Comparison of ENCODE assay signal across 8 cellular contexts in genomic region chrX:24464498-24464835, GRCh38. TPM values are rescaled to one million over a fixed set of nuclear protein-coding genes. Genes with fewer than 3 reads are reported as not detected.
DNase-seq lines count a peak whose midpoint lies in the region; ATAC-seq and TF ChIP-seq lines count a peak whose summit lies in the region.

No MANE protein-coding gene starts in this region.

- H3K9me3 ChIP-seq in cardiac muscle cell (ENCODE audit: low read depth): no peaks in the 10 kb centered on the region
- H3K9me3 ChIP-seq in mesodermal cell (ENCODE audit: control insufficient read depth, low read length): no peaks in the 10 kb centered on the region
- no peaks in the 10 kb centered on the region for H3K9me3 ChIP-seq in upper lobe of right lung

- TF ChIP-seq CTCF in cardiac muscle cell (IDR thresholded peaks at IDR 0.05; ENCODE audit: low read depth, low read length) (no peak), brain (conservative IDR thresholded peaks at IDR 0.05) (no peak), upper lobe of right lung (IDR thresholded peaks at IDR 0.05) (no peak)

- H3K27ac ChIP-seq in cardiac muscle cell: peak overlapping the region; percentile 85
- H3K27ac ChIP-seq in mesodermal cell (ENCODE audit: low read depth, low read length, severe bottlenecking): no peak overlapping the region
- H3K27ac ChIP-seq in upper lobe of right lung: peak overlapping the region; percentile 76

- H3K36me3 Mint-ChIP-seq in brain: no peaks in the 10 kb centered on the region

- 11 to 13% methylated on average over 3 to 4 of the region's 5 CpGs for WGBS in mesodermal cell (ENCODE audit: insufficient coverage in 2 of 2), 2 experiments

- H3K4me1 Mint-ChIP-seq in brain: peaks cover 44% of the 10 kb centered on the region

- intact Hi-C loops in left cardiac atrium (cut with DNase I): no loop called here
- intact Hi-C loops in upper lobe of right lung (cut with DNase I): no loop called here

- H3K27me3 Mint-ChIP-seq in brain: peaks cover 16% of the 10 kb centered on the region

- peak overlapping the region; percentile 84 to 95 (median 87) for H3K4me3 Mint-ChIP-seq in brain

- peak overlapping the region; percentile 90 for H3K4me3 ChIP-seq in cardiac muscle cell
- H3K4me3 ChIP-seq in mesodermal cell (ENCODE audit: extremely low read depth, insufficient read depth, low read length, poor library complexity, severe bottlenecking): peak overlapping the region; percentile 54
- peak overlapping the region; percentile 64 for H3K4me3 ChIP-seq in upper lobe of right lung

- H3K27me3 ChIP-seq in cardiac muscle cell: no peaks in the 10 kb centered on the region
- no peaks in the 10 kb centered on the region for H3K27me3 ChIP-seq in upper lobe of right lung

- H3K9me3 Mint-ChIP-seq in brain: no peaks in the 10 kb centered on the region

- no peaks in the 10 kb centered on the region for H3K36me3 ChIP-seq in cardiac muscle cell
- H3K36me3 ChIP-seq in mesodermal cell (ENCODE audit: control insufficient read depth, insufficient read depth, low read length): no peaks in the 10 kb centered on the region
- no peaks in the 10 kb centered on the region for H3K36me3 ChIP-seq in upper lobe of right lung

- DNase-seq in cardiac muscle cell (ENCODE audit: low read depth in 1 of 2, low spot score in 1 of 2) (no peak), left cardiac atrium (no peak), upper lobe of right lung (no peak)
- no peak for DNase-seq in stimulated activated naive CD4-positive, alpha-beta T cell treated with Interleukin-2 at 50 U/mL for 16 hours (lab: John Stamatoyannopoulos, UW)

- peak overlapping the region; percentile 53 to 98 (median 84) for H3K27ac Mint-ChIP-seq in brain

- peaks cover 27% of the 10 kb centered on the region for H3K4me1 ChIP-seq in cardiac muscle cell (ENCODE audit: low read depth)
- peaks cover 3% of the 10 kb centered on the region for H3K4me1 ChIP-seq in mesodermal cell (ENCODE audit: control insufficient read depth, insufficient read depth, low read length, poor library complexity, severe bottlenecking)
- no peaks in the 10 kb centered on the region for H3K4me1 ChIP-seq in upper lobe of right lung

- ATAC-seq in left cardiac atrium: no peak
- no peak for ATAC-seq in upper lobe of right lung
- ATAC-seq in HG03097 (IDR thresholded peaks at IDR 0.05; ENCODE audit: low FRiP score, unreplicated experiment): no peak
- no peak for ATAC-seq in GM18861 (IDR thresholded peaks at IDR 0.05; ENCODE audit: unreplicated experiment)

RNA-seq across cellular contexts. Expression of gene PDK3, which starts 0.6 kb away (rescaled TPM):
- total RNA-seq in cardiac muscle cell: 55.0 and 60.0 TPM in 2 replicates
- 65.3 and 72.5 TPM in 2 replicates for polyA plus RNA-seq in cardiac muscle cell
- 10 to 100 TPM; 16.3 to 20.5 TPM for total RNA-seq in left cardiac atrium
- 5.9 TPM for polyA plus RNA-seq in brain (ENCODE audit: insufficient read depth, low read depth, low replicate concordance)
- 8.5 TPM for polyA plus RNA-seq in mesodermal cell (2013, experiment 1 of 2)
- polyA plus RNA-seq in mesodermal cell (2013, experiment 2 of 2): 9.7 TPM
- 19.4 TPM for total RNA-seq in upper lobe of right lung
